11 cellular contexts compared by ENCODE assay signal in genomic region chr18:49861659-49862058, GRCh38. TPM values are rescaled to one million over a fixed set of nuclear protein-coding genes. Genes with fewer than 3 reads are reported as not detected.
DNase-seq lines count a peak whose midpoint lies in the region; ATAC-seq and TF ChIP-seq lines count a peak whose summit lies in the region.
"Had no signal": no experiment of that assay in that cellular context is flagged by ENCODE, and none has a peak within 500 bp of the region (broad histone marks: within the 10 kb centered on the region; RNA-seq: fewer than 3 reads in every experiment).

No MANE protein-coding gene starts in this region.

- H3K4me1 ChIP-seq in A673 (ENCODE audit: insufficient read depth, low read length, poor library complexity, severe bottlenecking): no peaks in the 10 kb centered on the region

- peaks cover 2% of the 10 kb centered on the region for H3K9me3 Mint-ChIP-seq in glutamatergic neuron (ENCODE audit: unreplicated experiment)
- H3K9me3 Mint-ChIP-seq: dendritic cell treated with granulocyte-macrophage colony-stimulating factor and Interleukin-4, amounts not matched to agents 40 ng/mL and 50 ng/mL, for 4 days had no signal

- POLR2A ChIA-PET in A673 (lab: Charles Lee; ENCODE audit: low non-redundant PET): no interaction called here

- H3K27ac ChIP-seq in A673 (ENCODE audit: low read depth, low read length, poor library complexity, severe bottlenecking): no peak overlapping the region

- no peaks in the 10 kb centered on the region for H3K27me3 Mint-ChIP-seq in glutamatergic neuron (ENCODE audit: unreplicated experiment)
- H3K27me3 Mint-ChIP-seq: dendritic cell treated with granulocyte-macrophage colony-stimulating factor and Interleukin-4, amounts not matched to agents 40 ng/mL and 50 ng/mL, for 4 days had no signal

- H3K27me3 ChIP-seq in A673 (replicated peaks; ENCODE audit: insufficient read depth, low read depth, low read length, poor library complexity): no peaks in the 10 kb centered on the region

- no peak for ATAC-seq in GM21619 (IDR thresholded peaks at IDR 0.05; ENCODE audit: unreplicated experiment)
- ATAC-seq in HG02588 (IDR thresholded peaks at IDR 0.05; ENCODE audit: unreplicated experiment): no peak

- no peak overlapping the region for H3K4me3 Mint-ChIP-seq in glutamatergic neuron (ENCODE audit: unreplicated experiment)
- H3K4me3 Mint-ChIP-seq: dendritic cell treated with granulocyte-macrophage colony-stimulating factor and Interleukin-4, amounts not matched to agents 40 ng/mL and 50 ng/mL, for 4 days had no signal

- CTCF ChIA-PET in A673 (lab: Charles Lee): interaction anchor here (0.5 to 1.6 kb wide), 6 partner anchors 37 to 1205 kb away, joined by 3 to 10 read pairs (median 5); no protein-coding TSS in a partner anchor

- H3K27ac Mint-ChIP-seq in glutamatergic neuron (ENCODE audit: unreplicated experiment): no peak overlapping the region
- H3K27ac Mint-ChIP-seq: dendritic cell treated with granulocyte-macrophage colony-stimulating factor and Interleukin-4, amounts not matched to agents 40 ng/mL and 50 ng/mL, for 4 days had no signal

- intact Hi-C loops in A673 (cut with micrococcal nuclease; ENCODE audit: unreplicated experiment): loop anchor here (10.0 kb wide), 1 partner anchor 343 kb away; no protein-coding TSS in a partner anchor

- no peaks in the 10 kb centered on the region for H3K9me3 ChIP-seq in A673 (ENCODE audit: low read depth, low read length, poor library complexity, severe bottlenecking)

- peak; percentile 28 for DNase-seq in A673 (ENCODE audit: low spot score)
- DNase-seq in SK-MEL-5 (ENCODE audit: low read depth, low spot score): peak; percentile 14
- no peak for DNase-seq in glutamatergic neuron
- DNase-seq in NCI-H69 (lab: John Stamatoyannopoulos, UW): no peak
- no peak for DNase-seq in NCI-H748 treated with DMSO at 0.1 percent for 48 hours (lab: John Stamatoyannopoulos, UW)
- DNase-seq: activated CD4-positive, alpha-beta T cell treated with anti-CD3 and anti-CD28 coated beads, Interleukin-2, amount 50 U/mL, for 48 hours; NCI-H2107 had no signal

- peak; percentile 62 for TF ChIP-seq CTCF in A673 (conservative IDR thresholded peaks at IDR 0.05; ENCODE audit: low read depth, low read length)
- TF ChIP-seq CTCF in GM12872 (IDR thresholded peaks at IDR 0.05; ENCODE audit: insufficient read depth, low read depth, low read length): peak; percentile 44; the same call in 2 of the 3 replicates
- TF ChIP-seq CTCF in glutamatergic neuron (IDR thresholded peaks at IDR 0.05; ENCODE audit: partially characterized antibody, unreplicated experiment): peak; percentile 38

- peaks cover 33% of the 10 kb centered on the region for H3K4me1 Mint-ChIP-seq in glutamatergic neuron (ENCODE audit: low read depth, unreplicated experiment)

- H3K4me3 ChIP-seq in A673 (ENCODE audit: low read depth, low read length, poor library complexity, severe bottlenecking): no peak overlapping the region

- no peaks in the 10 kb centered on the region for H3K36me3 ChIP-seq in A673 (ENCODE audit: insufficient read depth, low read length, poor library complexity, severe bottlenecking)

- H3K36me3 Mint-ChIP-seq in glutamatergic neuron (ENCODE audit: unreplicated experiment): no peaks in the 10 kb centered on the region

- in situ Hi-C loops in SK-MEL-5 (cut with HindIII; ENCODE audit: low pct_unique_long_range_greater_than_20kb, low sequenced_read_pairs): no loop called here

- BruUV-seq in A673 (replicated peaks; lab: Mats Ljungman, UMichigan): no TSS peak

RNA-seq across cellular contexts. Expression of gene ACAA2, which starts 48.3 kb away (rescaled TPM):
- total RNA-seq in A673 (2021): 51.1 and 60.6 TPM in 2 replicates
- 56.5 and 59.0 TPM in 2 replicates for total RNA-seq in SK-MEL-5 (2014; rRNA removed; shearing (Covaris generic))
- 31.3 and 41.0 TPM in 2 replicates for polyA plus RNA-seq in SK-MEL-5 (2015; cell fraction: cytosol; rRNA removed)
- polyA plus RNA-seq in SK-MEL-5 (2015; cell fraction: nucleus; rRNA removed): 17.0 and 38.8 TPM in 2 replicates
- total RNA-seq in glutamatergic neuron (ENCODE audit: unreplicated experiment): 109 TPM

Comparison
In these comparisons a context has a peak if more than half of its experiments do, and no peak if none do; other contexts are left out.
1. DNase-seq: peak in A673 (single experiment) and SK-MEL-5 (single experiment); none in glutamatergic neuron (single experiment), NCI-H69 (single experiment) and NCI-H748 treated with DMSO at 0.1 percent for 48 hours (single experiment).
2. Peak in every context shown above with its lines, with median percentiles within 50 percentile points of each other: CTCF ChIP-seq.